ENCODE assay signal across 1 cellular context in genomic region chr10:110395350-110396283, GRCh38.
TF ChIP-seq lines count a peak whose summit lies in the region.

No MANE protein-coding gene starts in this region.

TF ChIP-seq in GM12878, 131 proteins besides CTCF, POLR2A, EP300 and RAD21 (continued from another document and continues in another):
- TF ChIP-seq IKZF1 (conservative IDR thresholded peaks at IDR 0.05) (peak; percentile 98), IRF5 (IDR thresholded peaks at IDR 0.05; ENCODE audit: borderline replicate concordance) (no peak), HSF1 (IDR thresholded peaks at IDR 0.05; ENCODE audit: low read depth, low read length) (no peak), MTA3 (IDR thresholded peaks at IDR 0.05; ENCODE audit: borderline replicate concordance, low read length) (peak; percentile 67; the same call in 1 of the 2 replicates), RUNX3 (IDR thresholded peaks at IDR 0.05; ENCODE audit: low read length) (peak; percentile 93), TCF12 (IDR thresholded peaks at IDR 0.05; ENCODE audit: low read depth, low read length) (peak; percentile 88; the same call in 1 of the 2 replicates), NR2C2 (IDR thresholded peaks at IDR 0.05; ENCODE audit: borderline replicate concordance, control insufficient read depth, insufficient read length, low read depth) (peak; percentile 64), MXI1 (IDR thresholded peaks at IDR 0.05; ENCODE audit: low read depth, low read length) (peak; percentile 77), NR2F1 (conservative IDR thresholded peaks at IDR 0.05) (peak; percentile 100), MAX (IDR thresholded peaks at IDR 0.05; ENCODE audit: low read depth, low read length) (0 out of 2 replicates have a peak, but pooled peaks have one; percentile 22), CUX1 (IDR thresholded peaks at IDR 0.05; ENCODE audit: insufficient replicate concordance, low read depth, low read length) (peak; percentile 31), CHD2 (IDR thresholded peaks at IDR 0.05; ENCODE audit: borderline replicate concordance, low read depth, low read length) (peak; percentile 86), BCL11A (IDR thresholded peaks at IDR 0.05; ENCODE audit: low read depth, low read length) (peak; percentile 83), SUPT20H (IDR thresholded peaks at IDR 0.05; ENCODE audit: borderline replicate concordance, control insufficient read depth, low read depth, low read length) (no peak), CREM (IDR thresholded peaks at IDR 0.05; ENCODE audit: low read depth) (peak; percentile 87), ZNF592 (IDR thresholded peaks at IDR 0.05) (peak; percentile 97), BMI1 (IDR thresholded peaks at IDR 0.05; ENCODE audit: borderline replicate concordance) (peak; percentile 78), MYB (IDR thresholded peaks at IDR 0.05; ENCODE audit: borderline replicate concordance, low read depth, low read length) (0 out of 2 replicates have a peak, but pooled peaks have one; percentile 23), PML (IDR thresholded peaks at IDR 0.05; ENCODE audit: low read length) (no peak), DPF2 (IDR thresholded peaks at IDR 0.05) (peak; percentile 83), FOXM1 (IDR thresholded peaks at IDR 0.05; ENCODE audit: low read depth, low read length) (peak; percentile 81), ZSCAN29 (IDR thresholded peaks at IDR 0.05) (no peak), RELB (IDR thresholded peaks at IDR 0.05; ENCODE audit: low read depth) (peak; percentile 99), CHD4 (IDR thresholded peaks at IDR 0.05) (no peak), NBN (IDR thresholded peaks at IDR 0.05) (peak; percentile 92), BHLHE40 (IDR thresholded peaks at IDR 0.05; ENCODE audit: borderline replicate concordance in 1 of 2, low read depth in 2 of 2, low read length in 1 of 2) (peak; percentile 80 to 81; a peak in 3 of 4 replicates), EED (IDR thresholded peaks at IDR 0.05; ENCODE audit: low read depth) (peak; percentile 92), USF2 (IDR thresholded peaks at IDR 0.05; ENCODE audit: borderline replicate concordance, low read depth, low read length) (peak; percentile 22; the same call in 1 of the 2 replicates), POU2F2 (IDR thresholded peaks at IDR 0.05; ENCODE audit: borderline replicate concordance, low read depth, low read length) (peak; percentile 85), PAX5 (IDR thresholded peaks at IDR 0.05; ENCODE audit: borderline replicate concordance, low read depth, low read length) (peak; percentile 96), SKIL (IDR thresholded peaks at IDR 0.05; ENCODE audit: low read depth, poor library complexity, severe bottlenecking) (peak; percentile 94), ZNF687 (IDR thresholded peaks at IDR 0.05) (peak; percentile 98)
